14 cellular contexts compared by ENCODE assay signal in the genomic region with DNA sequence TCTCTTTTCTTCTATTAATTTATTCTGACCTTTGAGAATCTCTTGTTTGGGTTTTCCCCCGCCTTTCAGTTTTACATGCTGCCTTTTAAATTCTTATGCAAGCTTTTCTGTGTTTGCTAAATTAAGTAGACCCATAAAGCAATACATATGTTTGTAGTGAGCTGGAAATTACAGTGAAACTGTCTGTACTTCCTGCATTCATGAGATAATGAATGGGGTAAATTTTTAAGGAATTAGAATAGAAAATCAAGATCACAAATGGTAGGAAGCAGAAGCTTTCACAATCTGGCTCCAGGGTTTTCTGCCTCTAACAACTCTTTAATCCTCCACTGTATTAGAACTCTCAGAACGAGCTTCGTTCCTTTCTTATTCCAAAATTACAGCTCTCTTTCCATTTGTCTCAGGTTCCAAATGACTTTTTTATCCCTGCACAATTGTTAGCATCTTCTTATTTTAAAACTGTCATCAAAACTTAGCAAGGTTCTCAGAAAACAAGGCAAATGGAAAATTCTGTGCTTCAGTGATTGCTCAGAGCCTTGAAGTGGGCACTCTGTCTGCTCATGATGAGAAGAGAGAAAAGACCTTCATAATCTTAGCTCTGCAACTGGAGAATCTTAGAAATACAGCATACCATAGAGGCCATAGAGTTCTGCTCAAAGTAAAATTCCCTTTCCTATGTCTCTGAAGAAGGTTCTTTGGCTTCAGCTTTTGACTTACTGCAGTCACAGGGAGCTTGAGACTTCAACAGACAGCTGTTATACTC.
"Had no signal": no experiment of that assay in that cellular context is flagged by ENCODE, and none has a peak within 500 bp of the region (broad histone marks: within the 10 kb centered on the region; RNA-seq: fewer than 3 reads in every experiment).

No MANE protein-coding gene starts in this region.

- H3K4me1 ChIP-seq: adrenal gland, gastroesophageal sphincter, lower lobe of right lung had no signal

- H3K36me3 ChIP-seq: adrenal gland, gastroesophageal sphincter, lower lobe of right lung, pancreas had no signal

- H3K27me3 ChIP-seq: dorsolateral prefrontal cortex, gastroesophageal sphincter, pancreas had no signal

- H3K27ac ChIP-seq: adrenal gland, dorsolateral prefrontal cortex, gastroesophageal sphincter, lower lobe of right lung, pancreas had no signal

- ATAC-seq: gastroesophageal sphincter, left colon, lower lobe of right lung, pancreas, sciatic nerve had no signal

- DNase-seq: activated CD4-positive, alpha-beta T cell treated with anti-CD3 and anti-CD28 coated beads for 1 hour; activated CD4-positive, alpha-beta T cell treated with anti-CD3 and anti-CD28 coated beads, Interleukin-2, amount 50 U/mL, for 4 hours; activated naive CD4-positive, alpha-beta T cell; activated T-cell treated with anti-CD3 and anti-CD28 coated beads for 4 hours; adrenal gland; dorsolateral prefrontal cortex; erythroblast; left colon; lower lobe of right lung; pancreas; stimulated activated CD4-positive, alpha-beta T cell treated with anti-CD3 and anti-CD28 coated beads, Interleukin-1b, Interleukin-23, amount 100 ng/mL, for 48 hours; T-helper 9 cell had no signal

- H3K4me3 ChIP-seq: adrenal gland, dorsolateral prefrontal cortex, gastroesophageal sphincter, lower lobe of right lung, pancreas had no signal

- H3K9me3 ChIP-seq: adrenal gland, lower lobe of right lung, pancreas had no signal
